ENCODE assay signal across 1 cellular context in the genomic region with DNA sequence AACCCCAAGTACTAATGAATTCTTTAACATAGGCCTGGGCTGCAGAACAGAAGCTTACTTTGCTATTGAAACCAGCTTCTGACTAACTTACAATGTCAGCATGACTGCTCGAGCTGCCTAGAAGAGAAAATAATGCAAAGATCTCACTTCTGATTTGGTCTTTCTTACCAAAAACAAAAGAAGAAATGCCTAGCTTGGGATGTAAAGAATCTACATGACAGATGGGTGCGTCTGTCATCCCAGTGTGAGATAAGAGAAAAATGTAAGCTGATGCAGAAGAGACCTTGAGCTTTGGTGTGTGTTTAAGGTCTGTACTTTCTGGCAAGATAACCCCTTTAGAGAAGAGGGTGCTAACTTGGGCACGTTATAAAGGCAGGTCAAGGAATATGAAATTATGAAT.
A peak's percentile ranks its signal among the peaks of the same experiment; 100 is the strongest.
TF ChIP-seq lines count a peak whose summit lies in the region.

No MANE protein-coding gene starts in this region.

TF ChIP-seq in HepG2, 621 proteins besides CTCF, POLR2A, EP300 and RAD21 (continued from another document):
- TF ChIP-seq, protein P1, sequence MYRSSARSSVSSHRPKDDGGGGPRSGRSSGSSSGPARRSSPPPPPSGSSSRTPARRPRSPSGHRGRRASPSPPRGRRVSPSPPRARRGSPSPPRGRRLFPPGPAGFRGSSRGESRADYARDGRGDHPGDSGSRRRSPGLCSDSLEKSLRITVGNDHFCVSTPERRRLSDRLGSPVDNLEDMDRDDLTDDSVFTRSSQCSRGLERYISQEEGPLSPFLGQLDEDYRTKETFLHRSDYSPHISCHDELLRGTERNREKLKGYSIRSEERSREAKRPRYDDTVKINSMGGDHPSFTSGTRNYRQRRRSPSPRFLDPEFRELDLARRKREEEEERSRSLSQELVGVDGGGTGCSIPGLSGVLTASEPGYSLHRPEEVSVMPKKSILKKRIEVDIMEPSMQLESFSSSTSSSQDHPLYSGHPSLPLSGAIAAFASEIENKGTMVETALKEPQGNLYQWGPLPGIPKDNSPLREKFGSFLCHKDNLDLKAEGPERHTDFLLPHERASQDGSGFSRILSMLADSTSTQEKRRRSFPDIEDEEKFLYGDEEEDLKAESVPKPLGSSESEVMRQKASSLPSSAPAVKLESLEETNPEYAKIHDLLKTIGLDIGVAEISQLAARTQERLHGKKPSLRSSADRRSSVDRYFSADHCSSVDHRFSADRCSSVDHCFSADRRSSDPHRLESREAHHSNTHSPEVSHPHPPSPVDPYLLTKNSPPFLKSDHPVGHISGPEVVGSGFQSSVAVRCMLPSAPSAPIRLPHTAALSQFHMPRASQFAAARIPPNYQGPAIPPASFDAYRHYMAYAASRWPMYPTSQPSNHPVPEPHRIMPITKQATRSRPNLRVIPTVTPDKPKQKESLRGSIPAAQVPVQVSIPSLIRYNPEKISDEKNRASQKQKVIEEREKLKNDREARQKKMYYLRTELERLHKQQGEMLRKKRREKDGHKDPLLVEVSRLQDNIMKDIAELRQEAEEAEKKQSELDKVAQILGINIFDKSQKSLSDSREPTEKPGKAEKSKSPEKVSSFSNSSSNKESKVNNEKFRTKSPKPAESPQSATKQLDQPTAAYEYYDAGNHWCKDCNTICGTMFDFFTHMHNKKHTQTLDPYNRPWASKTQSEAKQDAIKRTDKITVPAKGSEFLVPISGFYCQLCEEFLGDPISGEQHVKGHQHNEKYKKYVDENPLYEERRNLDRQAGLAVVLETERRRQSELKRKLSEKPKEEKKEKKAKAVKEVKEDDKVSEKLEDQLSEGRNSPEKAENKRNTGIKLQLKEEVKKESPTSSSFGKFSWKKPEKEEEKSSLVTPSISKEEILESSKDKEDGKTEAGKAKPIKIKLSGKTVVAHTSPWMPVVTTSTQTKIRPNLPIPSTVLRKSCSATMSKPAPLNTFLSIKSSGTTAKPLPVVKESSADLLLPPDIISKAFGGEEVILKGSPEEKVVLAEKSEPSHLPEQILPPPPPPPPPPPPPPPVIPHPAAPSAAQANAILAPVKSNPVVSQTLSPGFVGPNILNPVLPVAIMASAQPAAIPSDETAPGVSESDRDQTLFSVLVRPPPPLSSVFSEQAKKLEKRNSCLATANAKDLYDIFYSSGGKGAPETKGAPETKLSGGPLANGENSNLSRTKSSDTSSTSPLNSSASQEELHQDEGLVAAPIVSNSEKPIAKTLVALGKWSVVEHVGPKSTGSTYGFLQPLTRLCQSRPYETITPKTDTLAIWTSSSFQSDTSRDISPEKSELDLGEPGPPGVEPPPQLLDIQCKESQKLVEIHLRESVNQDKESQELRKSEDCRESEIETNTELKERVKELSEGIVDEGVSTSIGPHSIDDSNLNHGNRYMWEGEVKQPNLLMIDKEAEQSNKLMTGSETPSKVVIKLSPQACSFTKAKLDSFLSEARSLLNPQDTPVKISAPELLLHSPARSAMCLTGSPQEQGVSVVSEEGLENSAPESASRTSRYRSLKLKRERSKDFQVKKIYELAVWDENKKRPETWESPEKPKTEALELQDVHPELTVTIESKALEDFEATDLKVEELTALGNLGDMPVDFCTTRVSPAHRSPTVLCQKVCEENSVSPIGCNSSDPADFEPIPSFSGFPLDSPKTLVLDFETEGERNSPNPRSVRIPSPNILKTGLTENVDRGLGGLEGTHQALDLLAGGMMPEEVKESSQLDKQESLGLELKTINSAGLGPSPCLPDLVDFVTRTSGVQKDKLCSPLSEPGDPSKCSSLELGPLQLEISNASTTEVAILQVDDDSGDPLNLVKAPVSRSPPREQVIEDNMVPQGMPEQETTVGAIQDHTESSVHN (CRISPR knock-in tag; IDR thresholded peaks at IDR 0.05) = no peak
- TF ChIP-seq TBX3 (IDR thresholded peaks at IDR 0.05; ENCODE audit: borderline replicate concordance) = 0 out of 2 replicates have a peak, but pooled peaks have one; percentile 12
- peak; percentile 58; the same call in 1 of the 2 replicates for TF ChIP-seq SALL1 (CRISPR knock-in tag; IDR thresholded peaks at IDR 0.05)
- TF ChIP-seq NR2F6 (IDR thresholded peaks at IDR 0.05) = 0 out of 2 replicates have a peak, but pooled peaks have one; percentile 15
- no peak for TF ChIP-seq NR2F6 (CRISPR knock-in tag; IDR thresholded peaks at IDR 0.05)
- TF ChIP-seq HDAC2 (CRISPR knock-in tag; IDR thresholded peaks at IDR 0.05) = peak; percentile 58; the same call in 1 of the 2 replicates
- no peak for TF ChIP-seq SOX13 (IDR thresholded peaks at IDR 0.05)
- peak in 1 of 2 experiments; percentile 79; a peak in 2 of 4 replicates for TF ChIP-seq SOX13 (CRISPR knock-in tag; conservative IDR thresholded peaks at IDR 0.05 in 1 of 2, IDR thresholded peaks at IDR 0.05 in 1 of 2)
- TF ChIP-seq CREB1 (IDR thresholded peaks at IDR 0.05) = no peak
- TF ChIP-seq CREB1 (CRISPR knock-in tag; IDR thresholded peaks at IDR 0.05) = 0 out of 2 replicates have a peak, but pooled peaks have one; percentile 25
- 0 out of 2 replicates have a peak, but pooled peaks have one; percentile 26 for TF ChIP-seq FOXA3 (CRISPR knock-in tag; IDR thresholded peaks at IDR 0.05)
- peak; percentile 76 for TF ChIP-seq GATAD2A (CRISPR knock-in tag; IDR thresholded peaks at IDR 0.05)
- peak; percentile 21 for TF ChIP-seq TEAD3 (CRISPR knock-in tag; optimal IDR thresholded peaks at IDR 0.05; ENCODE audit: borderline replicate concordance)
- no peak for TF ChIP-seq RXRA (CRISPR knock-in tag; IDR thresholded peaks at IDR 0.05)
- no peak for TF ChIP-seq SSRP1 (CRISPR knock-in tag; IDR thresholded peaks at IDR 0.05)
- peak; percentile 42; the same call in 1 of the 2 replicates for TF ChIP-seq TBX2 (CRISPR knock-in tag; IDR thresholded peaks at IDR 0.05; ENCODE audit: borderline replicate concordance)
- no peak for TF ChIP-seq ZMAT3 (CRISPR knock-in tag; conservative IDR thresholded peaks at IDR 0.05)
- TF ChIP-seq, protein P2, sequence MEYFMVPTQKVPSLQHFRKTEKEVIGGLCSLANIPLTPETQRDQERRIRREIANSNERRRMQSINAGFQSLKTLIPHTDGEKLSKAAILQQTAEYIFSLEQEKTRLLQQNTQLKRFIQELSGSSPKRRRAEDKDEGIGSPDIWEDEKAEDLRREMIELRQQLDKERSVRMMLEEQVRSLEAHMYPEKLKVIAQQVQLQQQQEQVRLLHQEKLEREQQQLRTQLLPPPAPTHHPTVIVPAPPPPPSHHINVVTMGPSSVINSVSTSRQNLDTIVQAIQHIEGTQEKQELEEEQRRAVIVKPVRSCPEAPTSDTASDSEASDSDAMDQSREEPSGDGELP (IDR thresholded peaks at IDR 0.05; ENCODE audit: borderline replicate concordance, low read depth) = no peak
- TF ChIP-seq KAT2B (IDR thresholded peaks at IDR 0.05; ENCODE audit: borderline replicate concordance, low read depth, low read length) = no peak
- TF ChIP-seq MEIS2 (CRISPR knock-in tag; IDR thresholded peaks at IDR 0.05) = peak; percentile 61; the same call in 1 of the 2 replicates
- no peak for TF ChIP-seq SPEN (CRISPR knock-in tag; IDR thresholded peaks at IDR 0.05; ENCODE audit: low read depth)
- TF ChIP-seq IRF2 (CRISPR knock-in tag; IDR thresholded peaks at IDR 0.05) = no peak
- peak; percentile 56; the same call in 1 of the 2 replicates for TF ChIP-seq HDAC1 (CRISPR knock-in tag; IDR thresholded peaks at IDR 0.05)
